ENCODE assay signal across 8 cellular contexts in genomic region chrX:153333821-153334653, GRCh38. TPM values are rescaled to one million over a fixed set of nuclear protein-coding genes. Genes with fewer than 3 reads are reported as not detected.
DNase-seq lines count a peak whose midpoint lies in the region; ATAC-seq, FAIRE-seq and TF ChIP-seq lines count a peak whose summit lies in the region.

TSS of gene ZNF275 (plus strand) at chrX:153334153. CDS start at chrX:153336680, 2,527 bp downstream.

- ATAC-seq in HG02798 (IDR thresholded peaks at IDR 0.05; ENCODE audit: poor library complexity, unreplicated experiment) = peak; percentile 86

- no peaks in the 10 kb centered on the region for H3K9me3 Mint-ChIP-seq in astrocyte (ENCODE audit: unreplicated experiment)

- H3K4me3 Mint-ChIP-seq in astrocyte (ENCODE audit: unreplicated experiment) = peak within 1 kb of the TSS; percentile 88

- no peak for FAIRE-seq in astrocyte (lab: Jason Lieb, UNC)

- H3K27me3 Mint-ChIP-seq in astrocyte (ENCODE audit: low read depth, unreplicated experiment) = peaks cover 6% of the 10 kb centered on the region

- H3K27me3 ChIP-seq in astrocyte (ENCODE audit: insufficient read depth, low read length) (peaks cover 2% of the 10 kb centered on the region), vagina (no peaks in the 10 kb centered on the region)

- peak within 1 kb of the TSS; percentile 96 for H3K4me2 ChIP-seq in astrocyte (ENCODE audit: low read length)

- H3K36me3 ChIP-seq in astrocyte (ENCODE audit: insufficient read depth, low read length) (peaks cover 4% of the 10 kb centered on the region), vagina (no peaks in the 10 kb centered on the region)

- TF ChIP-seq POLR2A in GM15510 (IDR thresholded peaks at IDR 0.05; ENCODE audit: borderline replicate concordance, extremely low read depth, insufficient read length) (peak; percentile 76), vagina (IDR thresholded peaks at IDR 0.05) (peak in 1 of 2 donors; percentile 10)

- peak within 1 kb of the TSS; percentile 91 for H3K9ac ChIP-seq in astrocyte (ENCODE audit: low read length)

- H3K27ac ChIP-seq in astrocyte (ENCODE audit: low read depth, low read length) = peak within 1 kb of the TSS; percentile 70
- no peak within 1 kb of the TSS for H3K27ac ChIP-seq in vagina

- TF ChIP-seq CTCF in astrocyte (IDR thresholded peaks at IDR 0.05; ENCODE audit: insufficient read depth, low read depth, low read length) (no peak), vagina (IDR thresholded peaks at IDR 0.05) (no peak)

- H3K36me3 Mint-ChIP-seq in astrocyte (ENCODE audit: low read depth, unreplicated experiment) = no peaks in the 10 kb centered on the region

- peak within 1 kb of the TSS; percentile 85 for H3K27ac Mint-ChIP-seq in astrocyte (ENCODE audit: unreplicated experiment)

- peaks cover 37% of the 10 kb centered on the region for H4K20me1 ChIP-seq in astrocyte (ENCODE audit: insufficient read depth, low read length)

- H3K9me3 ChIP-seq in astrocyte (ENCODE audit: insufficient read depth, low read depth, low read length) = no peaks in the 10 kb centered on the region
- H3K9me3 ChIP-seq in vagina = no peaks in the 10 kb centered on the region

- DNase-seq in NCI-H1436 (lab: John Stamatoyannopoulos, UW) (peak; percentile 87), T-helper 22 cell (ENCODE audit: low read depth) (peak; percentile 63), astrocyte (ENCODE audit: low read depth) (peak; percentile 38), hepatic stellate cell (ENCODE audit: low spot score) (peak; percentile 82), renal cortical epithelial cell (ENCODE audit: low read depth) (peak; percentile 10), vagina (ENCODE audit: extremely low spot score in 2 of 2) (peak; percentile 86 to 89)

- peak within 1 kb of the TSS; percentile 80 for H2AFZ ChIP-seq in astrocyte (ENCODE audit: low read depth, low read length)

- no peaks in the 10 kb centered on the region for H3K4me1 ChIP-seq in astrocyte (ENCODE audit: insufficient read depth, low read length)
- H3K4me1 ChIP-seq in vagina = peaks cover 9% of the 10 kb centered on the region

- H3K4me1 Mint-ChIP-seq in astrocyte (ENCODE audit: low read depth, unreplicated experiment) = peaks cover 6% of the 10 kb centered on the region

- peak within 1 kb of the TSS; percentile 63 for H3K4me3 ChIP-seq in astrocyte (ENCODE audit: insufficient read depth, low read depth, low read length)
- peak within 1 kb of the TSS; percentile 63 to 65 for H3K4me3 ChIP-seq in vagina

- H3K79me2 ChIP-seq in astrocyte (ENCODE audit: insufficient read depth, low read length) = peaks cover 49% of the 10 kb centered on the region

- intact Hi-C loops in vagina (cut with DNase I) = no loop called here

RNA-seq across cellular contexts. Expression of gene ZNF275, which starts in this region (rescaled TPM):
- total RNA-seq in astrocyte (14.8 and 14.9 TPM in 2 replicates), renal cortical epithelial cell (4.3 and 9.5 TPM in 2 replicates), vagina (7.6 TPM)

Comparison
In these comparisons a context has a peak if more than half of its experiments do, and no peak if none do; other contexts are left out.
1. DNase-seq: peak in every context shown above with its lines; median percentile 88 in vagina; 87 in NCI-H1436; 82 in hepatic stellate cell; 63 in T-helper 22 cell; 38 in astrocyte; 10 in renal cortical epithelial cell.